ENCODE assay signal across 8 cellular contexts in genomic region chr22:45163074-45163416, GRCh38. TPM values are rescaled to one million over a fixed set of nuclear protein-coding genes. Genes with fewer than 3 reads are reported as not detected.
DNase-seq lines count a peak whose midpoint lies in the region; ATAC-seq and TF ChIP-seq lines count a peak whose summit lies in the region.

No MANE protein-coding gene starts in this region.

- H3K56ac ChIP-seq in H9 (ENCODE audit: insufficient read length, low read depth, low read length), result no peak overlapping the region

- no peaks in the 10 kb centered on the region for H3K9me2 ChIP-seq in PC-3 (replicated peaks; ENCODE audit: low read length)

- no peak overlapping the region for H2BK120ac ChIP-seq in H9 (ENCODE audit: low read depth, low read length, poor library complexity, severe bottlenecking)

- no peak overlapping the region for H4K5ac ChIP-seq in H9 (ENCODE audit: insufficient read length, low read depth, low read length)

- no peak overlapping the region for H3K23ac ChIP-seq in H9 (ENCODE audit: insufficient read length, low read depth, low read length)

- CTCF ChIA-PET in Caco-2 (lab: Charles Lee), result interaction anchor here (1.3 kb wide), 1 partner anchor 478 kb away, joined by 3 read pairs; no protein-coding TSS in a partner anchor
- CTCF ChIA-PET in PC-3 (lab: Charles Lee), result no interaction called here

- H2BK12ac ChIP-seq in H9 (ENCODE audit: insufficient read length, low read depth, low read length), result no peak overlapping the region

- H3K27ac Mint-ChIP-seq in Caco-2 (ENCODE audit: unreplicated experiment) (peak overlapping the region; percentile 97), H9 (peak overlapping the region; percentile 74 to 97 (median 87); a peak in 4 of 7 replicates)

- peaks cover 3% of the 10 kb centered on the region for H3F3A ChIP-seq in PC-3 (ENCODE audit: low read length, unreplicated experiment)

- peak overlapping the region; percentile 83 for H3K14ac ChIP-seq in H9 (ENCODE audit: insufficient read depth, low read length)

- intact Hi-C loops in Caco-2 (cut with micrococcal nuclease; ENCODE audit: unreplicated experiment), result loop anchor here (5.0 kb wide), 1 partner anchor 61 kb away; no protein-coding TSS in a partner anchor
- intact Hi-C loops in PC-3 (cut with micrococcal nuclease), result loop anchor here (5.0 kb wide), 1 partner anchor 61 kb away; no protein-coding TSS in a partner anchor

- no peaks in the 10 kb centered on the region for H3K9me3 ChIP-seq in Caco-2
- H3K9me3 ChIP-seq in H9 (ENCODE audit: control insufficient read depth, low read depth, low read length), result no peaks in the 10 kb centered on the region
- no peaks in the 10 kb centered on the region for H3K9me3 ChIP-seq in PC-3 (ENCODE audit: low read length)
- no peaks in the 10 kb centered on the region for H3K9me3 ChIP-seq in duodenal mucosa (ENCODE audit: control insufficient read depth in 1 of 2, low read length in 2 of 2)
- H3K9me3 ChIP-seq in upper lobe of left lung, result no peaks in the 10 kb centered on the region

- no peak for TF ChIP-seq EP300 in upper lobe of left lung (IDR thresholded peaks at IDR 0.05)

- DNase-seq in Caco-2 (no peak), H9 (peak; percentile 42), PC-3 (peak; percentile 18), medulla oblongata (ENCODE audit: extremely low spot score) (peak; percentile 12), upper lobe of left lung (peak in 1 of 2 donors; percentile 26)

- no peak overlapping the region for H2BK15ac ChIP-seq in H9 (ENCODE audit: low read depth, low read length)

- H3K4me1 Mint-ChIP-seq in Caco-2 (ENCODE audit: low read depth, unreplicated experiment) (peaks cover 38% of the 10 kb centered on the region), H9 (peaks cover 25 to 40% of the 10 kb centered on the region in 2 experiments)

- H3K4me1 ChIP-seq in Caco-2, result peaks cover 47% of the 10 kb centered on the region
- H3K4me1 ChIP-seq in H9 (ENCODE audit: insufficient read depth, low read length), result no peaks in the 10 kb centered on the region; the same call in 1 of the 2 replicates
- peaks cover 28% of the 10 kb centered on the region for H3K4me1 ChIP-seq in PC-3 (ENCODE audit: insufficient read depth, low read length)
- H3K4me1 ChIP-seq in duodenal mucosa (ENCODE audit: control insufficient read depth in 1 of 2, insufficient read depth in 2 of 2, low read length in 2 of 2), result peaks cover 34 to 36% of the 10 kb centered on the region in 2 donors
- peaks cover 53 to 78% (median 56%) of the 10 kb centered on the region in 4 donors for H3K4me1 ChIP-seq in upper lobe of left lung

- no TSS peak for BruUV-seq in Caco-2 (replicated peaks; lab: Mats Ljungman, UMichigan)
- BruUV-seq in PC-3 (replicated peaks; lab: Mats Ljungman, UMichigan), result no TSS peak

- H2AFZ ChIP-seq in H9 (ENCODE audit: low read length) (no peak overlapping the region), PC-3 (ENCODE audit: low read length) (peak overlapping the region; percentile 69)

- H3K27ac ChIP-seq in H9 (ENCODE audit: insufficient read length, low read depth, low read length), result no peak overlapping the region
- peak overlapping the region; percentile 99 for H3K27ac ChIP-seq in PC-3 (ENCODE audit: low read length)
- peak overlapping the region; percentile 95 for H3K27ac ChIP-seq in duodenal mucosa (ENCODE audit: low read depth, low read length)
- H3K27ac ChIP-seq in upper lobe of left lung, result peak overlapping the region; percentile 91 to 98 (median 95)

- POLR2A ChIA-PET in Caco-2 (lab: Charles Lee), result interaction anchor here (0.6 to 1.9 kb wide), 6 partner anchors 11 to 494 kb away, joined by 3 to 20 read pairs (median 6); no protein-coding TSS in a partner anchor
- POLR2A ChIA-PET in PC-3 (lab: Charles Lee; ENCODE audit: unreplicated experiment), result interaction anchor here (0.6 kb wide), 1 partner anchor 469 kb away, joined by 3 read pairs; no protein-coding TSS in a partner anchor

- peaks cover 66% of the 10 kb centered on the region for H3K36me3 Mint-ChIP-seq in Caco-2 (ENCODE audit: insufficient read depth, unreplicated experiment)
- peaks cover 6 to 18% (median 15%) of the 10 kb centered on the region in 3 experiments for H3K36me3 Mint-ChIP-seq in H9 (ENCODE audit: insufficient read depth in 1 of 3, low read depth in 3 of 3)

- H3K18ac ChIP-seq in H9 (ENCODE audit: insufficient read length, low read depth, low read length), result peak overlapping the region; percentile 86

- no peak overlapping the region for H2AK5ac ChIP-seq in H9 (ENCODE audit: insufficient read length, low read length)

- TF ChIP-seq CTCF in Caco-2 (IDR thresholded peaks at IDR 0.05; ENCODE audit: insufficient read depth in 1 of 2, low read depth in 1 of 2, low read length in 1 of 2, severe bottlenecking in 1 of 2, unreplicated experiment in 1 of 2), result no peak
- TF ChIP-seq CTCF in H9 (conservative IDR thresholded peaks at IDR 0.05), result no peak
- no peak for TF ChIP-seq CTCF in PC-3 (conservative IDR thresholded peaks at IDR 0.05; ENCODE audit: low read depth, low read length)
- TF ChIP-seq CTCF in upper lobe of left lung (IDR thresholded peaks at IDR 0.05), result no peak

- H4K20me1 ChIP-seq in H9 (ENCODE audit: control insufficient read depth, insufficient read depth, insufficient read length) (no peaks in the 10 kb centered on the region), PC-3 (ENCODE audit: low read length) (peaks cover 13% of the 10 kb centered on the region)

- peak overlapping the region; percentile 74 for H3K9ac ChIP-seq in H9 (ENCODE audit: extremely low read depth, insufficient read length, low read length)
- peak overlapping the region; percentile 100 for H3K9ac ChIP-seq in PC-3 (ENCODE audit: low read length)
- H3K9ac ChIP-seq in duodenal mucosa (ENCODE audit: low read depth in 1 of 2, low read length in 2 of 2), result peak overlapping the region; percentile 82 to 84

- H4K91ac ChIP-seq in H9 (ENCODE audit: insufficient read length, low read depth, low read length), result no peak overlapping the region

- no peaks in the 10 kb centered on the region for H3K9me3 Mint-ChIP-seq in Caco-2 (ENCODE audit: unreplicated experiment)
- H3K9me3 Mint-ChIP-seq in H9, result no peaks in the 10 kb centered on the region

- no peak overlapping the region for H2BK5ac ChIP-seq in H9 (ENCODE audit: insufficient read length, low read length)

- H4K8ac ChIP-seq in H9 (replicated peaks; ENCODE audit: insufficient read length, low read depth, low read length), result no peak overlapping the region

- H3K79me2 ChIP-seq in H9 (ENCODE audit: insufficient read depth, low read length), result peaks cover 18% of the 10 kb centered on the region
- H3K79me2 ChIP-seq in PC-3 (ENCODE audit: low read length), result peaks cover 93% of the 10 kb centered on the region

- no peak overlapping the region for H3T11ph ChIP-seq in H9 (ENCODE audit: low read length)

- peaks cover 11% of the 10 kb centered on the region for H3K79me1 ChIP-seq in H9 (ENCODE audit: insufficient read depth, low read depth, low read length, poor library complexity, severe bottlenecking)

- H3K4me2 ChIP-seq in H9 (ENCODE audit: insufficient read depth, insufficient read length, low read length), result peak overlapping the region; percentile 67
- H3K4me2 ChIP-seq in PC-3 (ENCODE audit: low read length), result peak overlapping the region; percentile 95

- H3K27me3 Mint-ChIP-seq in Caco-2 (ENCODE audit: insufficient read depth, unreplicated experiment) (no peaks in the 10 kb centered on the region), H9 (ENCODE audit: low read depth) (no peaks in the 10 kb centered on the region)

- H3K27me3 ChIP-seq in Caco-2 (replicated peaks; ENCODE audit: control insufficient read depth, insufficient read depth, low read length) (no peaks in the 10 kb centered on the region), H9 (ENCODE audit: insufficient read depth, low read length) (no peaks in the 10 kb centered on the region), PC-3 (ENCODE audit: low read length) (no peaks in the 10 kb centered on the region), duodenal mucosa (ENCODE audit: control insufficient read depth in 1 of 2, insufficient read depth in 2 of 2, low read length in 2 of 2) (no peaks in the 10 kb centered on the region), upper lobe of left lung (no peaks in the 10 kb centered on the region)

- H3K4me3 Mint-ChIP-seq in Caco-2 (ENCODE audit: unreplicated experiment) (peak overlapping the region; percentile 100), H9 (peak overlapping the region; percentile 88 to 99)

- TF ChIP-seq POLR2A in upper lobe of left lung (IDR thresholded peaks at IDR 0.05), result no peak

- WGBS in H9 (ENCODE audit: extremely low coverage, insufficient read length, low lambda C conversion rate), result no CpG with 5 or more reads among the region's 11 CpGs
- WGBS in upper lobe of left lung, 2 donors, result 9 to 11% methylated on average over 11 of the region's 11 CpGs

- H3K36me3 ChIP-seq in Caco-2 (ENCODE audit: control insufficient read depth, insufficient read depth, low read length) (no peaks in the 10 kb centered on the region; the same call in 1 of the 2 replicates), PC-3 (ENCODE audit: low read depth, low read length) (peaks cover 10% of the 10 kb centered on the region; the same call in 1 of the 2 replicates), duodenal mucosa (ENCODE audit: control insufficient read depth in 1 of 2, insufficient read depth in 2 of 2, low read length in 2 of 2) (peaks cover 0 to 10% of the 10 kb centered on the region in 2 donors), upper lobe of left lung (peaks cover 0 to 16% (median 0%) of the 10 kb centered on the region in 4 donors)

- ATAC-seq in PC-3, result peak; percentile 8
- ATAC-seq in upper lobe of left lung (ENCODE audit: low FRiP score in 2 of 2), result peak; percentile 60 to 73
- no peak for ATAC-seq in GM21717 (IDR thresholded peaks at IDR 0.05; ENCODE audit: unreplicated experiment)
- ATAC-seq in HG02763 (IDR thresholded peaks at IDR 0.05; ENCODE audit: unreplicated experiment), result no peak

- H3K4ac ChIP-seq in H9 (ENCODE audit: low read depth, low read length), result no peak overlapping the region

- H3K4me3 ChIP-seq in Caco-2 (ENCODE audit: low read depth, low read length), result peak overlapping the region; percentile 78
- H3K4me3 ChIP-seq in PC-3 (ENCODE audit: low read length), result peak overlapping the region; percentile 99
- H3K4me3 ChIP-seq in duodenal mucosa (ENCODE audit: low read depth in 1 of 2, low read length in 2 of 2), result peak overlapping the region; percentile 85 to 93
- peak overlapping the region; percentile 71 to 98 (median 96) for H3K4me3 ChIP-seq in upper lobe of left lung

- no peak overlapping the region for H2BK20ac ChIP-seq in H9 (ENCODE audit: low read depth, low read length, poor library complexity, severe bottlenecking)

- H3K23me2 ChIP-seq in H9 (ENCODE audit: insufficient read length, low read depth, low read length, poor library complexity, severe bottlenecking), result peaks cover 15% of the 10 kb centered on the region

RNA-seq across cellular contexts. Expression of gene NUP50, which starts 0.7 kb away (rescaled TPM):
- total RNA-seq in Caco-2 (2022) (122 and 128 TPM in 2 replicates), H9 (2021) (125 and 134 TPM in 2 replicates), PC-3 (2014; rRNA removed) (65.0 and 69.9 TPM in 2 replicates), upper lobe of left lung (100 to 1,000 TPM in 1 of 6 donors, 10 to 100 TPM in 5; 57.9 to 115 (median 66.7) TPM)

Comparison
In these comparisons a context has a peak if more than half of its experiments do, and no peak if none do; other contexts are left out.
1. DNase-seq: peak in H9 (single experiment), PC-3 (single experiment) and medulla oblongata (single experiment); none in Caco-2 (0 of 2).
2. ATAC-seq: peak in PC-3 (single experiment) and upper lobe of left lung (2 of 2); none in GM21717 (single experiment) and HG02763 (single experiment).
3. Peak in every context shown above with its lines, with median percentiles within 50 percentile points of each other: H3K4me3 ChIP-seq and H3K9ac ChIP-seq.